Comparison of ENCODE assay signal across 9 cellular contexts in the genomic region with DNA sequence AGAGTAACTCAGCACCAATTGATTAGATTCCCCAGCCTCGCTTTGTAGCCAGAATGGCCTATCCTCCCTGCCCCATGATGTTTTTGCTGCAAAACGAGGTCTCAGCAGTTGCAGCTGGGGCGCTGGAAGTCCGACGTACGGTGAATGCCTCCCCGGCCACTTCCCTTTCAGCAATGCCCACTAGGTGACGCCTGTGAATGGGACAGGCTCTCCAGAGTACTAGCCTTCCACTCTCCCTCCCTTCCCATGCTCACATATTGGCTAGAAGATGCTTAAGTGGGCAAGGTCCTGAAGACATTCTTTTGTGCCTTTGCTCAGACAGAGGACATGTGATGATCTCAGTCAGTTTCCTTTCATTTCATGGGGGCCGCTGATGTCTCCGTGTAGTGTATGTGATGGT. TPM values are rescaled to one million over a fixed set of nuclear protein-coding genes. Genes with fewer than 3 reads are reported as not detected.
DNase-seq lines count a peak whose midpoint lies in the region; ATAC-seq, FAIRE-seq and TF ChIP-seq lines count a peak whose summit lies in the region.
"Had no signal": no experiment of that assay in that cellular context is flagged by ENCODE, and none has a peak within 500 bp of the region (broad histone marks: within the 10 kb centered on the region; RNA-seq: fewer than 3 reads in every experiment).

No MANE protein-coding gene starts in this region.

- H2AK5ac ChIP-seq in mesendoderm (ENCODE audit: low read length): no peak overlapping the region

- no peaks in the 10 kb centered on the region for H3K9me3 ChIP-seq in hepatocyte (ENCODE audit: low read depth)
- H3K9me3 ChIP-seq in naive thymus-derived CD4-positive, alpha-beta T cell (ENCODE audit: control insufficient read depth in 2 of 3, low read length in 3 of 3): no peaks in the 10 kb centered on the region

- intact Hi-C loops in naive thymus-derived CD4-positive, alpha-beta T cell (cut with micrococcal nuclease): no loop called here

- H3K27me3 Mint-ChIP-seq in activated naive CD8-positive, alpha-beta T cell treated with anti-CD3 and anti-CD28 coated beads, Interleukin-2, amount 50 U/mL, for 24 hours: peaks cover 15% of the 10 kb centered on the region
- peaks cover 9 to 46% (median 39%) of the 10 kb centered on the region in 5 donors for H3K27me3 Mint-ChIP-seq in naive thymus-derived CD4-positive, alpha-beta T cell

- no peak overlapping the region for H2BK120ac ChIP-seq in mesendoderm (ENCODE audit: low read depth, low read length)

- no peak overlapping the region for H3K27ac Mint-ChIP-seq in activated naive CD8-positive, alpha-beta T cell treated with anti-CD3 and anti-CD28 coated beads, Interleukin-2, amount 50 U/mL, for 24 hours
- no peak overlapping the region for H3K27ac Mint-ChIP-seq in naive thymus-derived CD4-positive, alpha-beta T cell
- H3K27ac Mint-ChIP-seq: dendritic cell treated with granulocyte-macrophage colony-stimulating factor and Interleukin-4, amounts not matched to agents 40 ng/mL and 50 ng/mL, for 4 days had no signal

- no CpG with 5 or more reads among the region's 10 CpGs for WGBS in mesendoderm (ENCODE audit: extremely low coverage, insufficient coverage, low lambda C conversion rate)
- WGBS in hepatocyte (ENCODE audit: low lambda C conversion rate, missing lambda C conversion rate): 69% methylated on average over 10 of the region's 10 CpGs

- H3K27ac ChIP-seq in mesendoderm (ENCODE audit: low read depth, low read length) (no peak overlapping the region), hepatocyte (no peak overlapping the region)
- no peak overlapping the region for H3K27ac ChIP-seq in naive thymus-derived CD4-positive, alpha-beta T cell (ENCODE audit: low read depth, low read length)

- no peaks in the 10 kb centered on the region for H4K20me1 ChIP-seq in hepatocyte (ENCODE audit: insufficient read depth, poor library complexity, severe bottlenecking)

- no peaks in the 10 kb centered on the region for H3K79me1 ChIP-seq in mesendoderm (ENCODE audit: low read length)

- CTCF ChIA-PET in naive thymus-derived CD4-positive, alpha-beta T cell (lab: Charles Lee): no interaction called here

- no peak for TF ChIP-seq EP300 in Ishikawa (IDR thresholded peaks at IDR 0.05; ENCODE audit: borderline replicate concordance)

- H3K4me3 ChIP-seq in bronchial epithelial cell (ENCODE audit: low read depth, low read length) (no peak overlapping the region), mesendoderm (ENCODE audit: low read length) (no peak overlapping the region), hepatocyte (no peak overlapping the region)
- no peak overlapping the region for H3K4me3 ChIP-seq in naive thymus-derived CD4-positive, alpha-beta T cell (ENCODE audit: low read length)

- peak; percentile 75 for TF ChIP-seq CTCF in bronchial epithelial cell (IDR thresholded peaks at IDR 0.05; ENCODE audit: insufficient read depth, low read length, severe bottlenecking)
- TF ChIP-seq CTCF in hepatocyte (IDR thresholded peaks at IDR 0.05; ENCODE audit: poor library complexity): no peak

- POLR2A ChIA-PET in naive thymus-derived CD4-positive, alpha-beta T cell (lab: Charles Lee): no interaction called here

- H3K9me2 ChIP-seq in hepatocyte (replicated peaks; ENCODE audit: insufficient read depth): no peaks in the 10 kb centered on the region

- no peak overlapping the region for H3K4me3 Mint-ChIP-seq in activated naive CD8-positive, alpha-beta T cell treated with anti-CD3 and anti-CD28 coated beads, Interleukin-2, amount 50 U/mL, for 24 hours
- H3K4me3 Mint-ChIP-seq in naive thymus-derived CD4-positive, alpha-beta T cell: no peak overlapping the region
- H3K4me3 Mint-ChIP-seq: dendritic cell treated with granulocyte-macrophage colony-stimulating factor and Interleukin-4, amounts not matched to agents 40 ng/mL and 50 ng/mL, for 4 days had no signal

- H3K4me1 ChIP-seq in mesendoderm (ENCODE audit: control insufficient read depth, low read depth, low read length) (no peaks in the 10 kb centered on the region), hepatocyte (ENCODE audit: insufficient read depth) (no peaks in the 10 kb centered on the region)
- no peaks in the 10 kb centered on the region for H3K4me1 ChIP-seq in naive thymus-derived CD4-positive, alpha-beta T cell (ENCODE audit: control insufficient read depth in 2 of 2, insufficient read depth in 2 of 2, low read length in 2 of 2)

- DNase-seq in COLO668 (lab: John Stamatoyannopoulos, UW; ENCODE audit: unreplicated experiment): peak; percentile 32
- DNase-seq in bronchial epithelial cell (ENCODE audit: low read depth): peak; percentile 28
- peak; percentile 82 for DNase-seq in mesendoderm
- DNase-seq in activated naive CD8-positive, alpha-beta T cell treated with anti-CD3 and anti-CD28 coated beads, Interleukin-2, amount 50 U/mL, for 24 hours: no peak
- DNase-seq in hepatocyte (ENCODE audit: low spot score): no peak
- DNase-seq in naive thymus-derived CD4-positive, alpha-beta T cell: no peak

- H3K56ac ChIP-seq in mesendoderm (ENCODE audit: low read length): no peak overlapping the region

- no peak overlapping the region for H3K9ac ChIP-seq in mesendoderm (ENCODE audit: low read length)

- TF ChIP-seq RAD21 in Ishikawa (IDR thresholded peaks at IDR 0.05; ENCODE audit: low read depth): peak; percentile 47

- H3K36me3 ChIP-seq in bronchial epithelial cell (ENCODE audit: control insufficient read depth, insufficient read depth, low read length) (no peaks in the 10 kb centered on the region), mesendoderm (ENCODE audit: control insufficient read depth, insufficient read depth, low read length) (no peaks in the 10 kb centered on the region), hepatocyte (replicated peaks; ENCODE audit: insufficient read depth, low read depth) (no peaks in the 10 kb centered on the region)
- H3K36me3 ChIP-seq in naive thymus-derived CD4-positive, alpha-beta T cell (ENCODE audit: control insufficient read depth in 2 of 3, insufficient read depth in 3 of 3, low read length in 3 of 3): no peaks in the 10 kb centered on the region

- no peak overlapping the region for H3K18ac ChIP-seq in mesendoderm (ENCODE audit: low read length)

- no peak overlapping the region for H2AFZ ChIP-seq in hepatocyte

- H4K5ac ChIP-seq in mesendoderm (ENCODE audit: low read length): no peak overlapping the region

- FAIRE-seq in bronchial epithelial cell (lab: Jason Lieb, UNC): no peak

- H3K4ac ChIP-seq in mesendoderm (ENCODE audit: low read depth, low read length): no peak overlapping the region

- H3K4me1 Mint-ChIP-seq in activated naive CD8-positive, alpha-beta T cell treated with anti-CD3 and anti-CD28 coated beads, Interleukin-2, amount 50 U/mL, for 24 hours: no peaks in the 10 kb centered on the region
- H3K4me1 Mint-ChIP-seq in naive thymus-derived CD4-positive, alpha-beta T cell: peaks cover 0 to 3% (median 0%) of the 10 kb centered on the region in 7 donors

- no peak overlapping the region for H2BK5ac ChIP-seq in mesendoderm (ENCODE audit: low read length)

- H2BK15ac ChIP-seq in mesendoderm (replicated peaks; ENCODE audit: low read depth): no peak overlapping the region

- H3K79me2 ChIP-seq in mesendoderm (ENCODE audit: control insufficient read depth, insufficient read depth, low read length) (no peaks in the 10 kb centered on the region), hepatocyte (no peaks in the 10 kb centered on the region)

- ATAC-seq in activated naive CD8-positive, alpha-beta T cell treated with anti-CD3 and anti-CD28 coated beads, Interleukin-2, amount 50 U/mL, for 24 hours: no peak
- no peak for ATAC-seq in HG03039 (IDR thresholded peaks at IDR 0.05; ENCODE audit: unreplicated experiment)
- ATAC-seq in naive thymus-derived CD4-positive, alpha-beta T cell: no peak

- H3K36me3 Mint-ChIP-seq in activated naive CD8-positive, alpha-beta T cell treated with anti-CD3 and anti-CD28 coated beads, Interleukin-2, amount 50 U/mL, for 24 hours (ENCODE audit: low read depth): no peaks in the 10 kb centered on the region
- peaks cover 0 to 3% (median 0%) of the 10 kb centered on the region in 5 donors for H3K36me3 Mint-ChIP-seq in naive thymus-derived CD4-positive, alpha-beta T cell

- H3K9me3 Mint-ChIP-seq in activated naive CD8-positive, alpha-beta T cell treated with anti-CD3 and anti-CD28 coated beads, Interleukin-2, amount 50 U/mL, for 24 hours: peaks cover 11% of the 10 kb centered on the region
- peaks cover 0 to 9% (median 2%) of the 10 kb centered on the region in 11 donors for H3K9me3 Mint-ChIP-seq in naive thymus-derived CD4-positive, alpha-beta T cell

- H3K27me3 ChIP-seq in bronchial epithelial cell (ENCODE audit: control insufficient read depth, insufficient read depth, low read length) (no peaks in the 10 kb centered on the region), mesendoderm (ENCODE audit: insufficient read depth, low read length, poor library complexity) (no peaks in the 10 kb centered on the region), hepatocyte (no peaks in the 10 kb centered on the region)
- no peaks in the 10 kb centered on the region for H3K27me3 ChIP-seq in naive thymus-derived CD4-positive, alpha-beta T cell (ENCODE audit: control insufficient read depth in 2 of 2, insufficient read depth in 2 of 2, low read length in 2 of 2)

- H4K8ac ChIP-seq in mesendoderm (ENCODE audit: low read depth, low read length): no peak overlapping the region

- H3K4me2 ChIP-seq in mesendoderm (ENCODE audit: low read length) (no peak overlapping the region), hepatocyte (no peak overlapping the region)

- no peak overlapping the region for H3K23ac ChIP-seq in mesendoderm (ENCODE audit: low read length)

TF ChIP-seq in Ishikawa, 13 proteins besides CTCF, POLR2A, EP300 and RAD21:
- TF ChIP-seq YY1 (IDR thresholded peaks at IDR 0.05; ENCODE audit: low read depth): no peak
- TF ChIP-seq TCF12 (IDR thresholded peaks at IDR 0.05; ENCODE audit: low read depth): no peak
- TF ChIP-seq EGR1 (IDR thresholded peaks at IDR 0.05): no peak
- TF ChIP-seq TEAD4 (IDR thresholded peaks at IDR 0.05): no peak
- TF ChIP-seq FOXM1 (IDR thresholded peaks at IDR 0.05; ENCODE audit: borderline replicate concordance, low read depth): no peak

RNA-seq across cellular contexts. Expression of gene DMRT2, which starts 50.8 kb away (rescaled TPM):
- total RNA-seq in bronchial epithelial cell (0.38 and 0.53 TPM in 2 replicates), hepatocyte (not detected in 2 replicates)
- 0.24 TPM for polyA plus RNA-seq in mesendoderm (2013, experiment 1 of 2)
- 0.22 TPM for polyA plus RNA-seq in mesendoderm (2013, experiment 2 of 2)
- not detected in 2 replicates for polyA plus RNA-seq in hepatocyte
- under 1 TPM in 1 of 5 experiments, not detected in 4; 0.44 TPM for total RNA-seq in naive thymus-derived CD4-positive, alpha-beta T cell
- not detected for polyA plus RNA-seq in naive thymus-derived CD4-positive, alpha-beta T cell

Comparison
In these comparisons a context has a peak if more than half of its experiments do, and no peak if none do; other contexts are left out.
1. DNase-seq: peak in COLO668 (single experiment), bronchial epithelial cell (single experiment) and mesendoderm (single experiment); none in activated naive CD8-positive, alpha-beta T cell treated with anti-CD3 and anti-CD28 coated beads, Interleukin-2, amount 50 U/mL, for 24 hours (single experiment), hepatocyte (single experiment) and naive thymus-derived CD4-positive, alpha-beta T cell (0 of 9).